ENCODE assay signal across 10 cellular contexts in genomic region chr12:2244013-2244861, GRCh38.
DNase-seq lines count a peak whose midpoint lies in the region; ATAC-seq and TF ChIP-seq lines count a peak whose summit lies in the region.
"Had no signal": no experiment of that assay in that cellular context is flagged by ENCODE, and none has a peak within 500 bp of the region (broad histone marks: within the 10 kb centered on the region; RNA-seq: fewer than 3 reads in every experiment).

No MANE protein-coding gene starts in this region.

- RAD21 ChIA-PET in HCT116 (lab: Charles Lee; ENCODE audit: low non-redundant PET in 1 of 2, low total read pairs in 2 of 2, uncharacterized antibody in 2 of 2, unreplicated experiment in 2 of 2) = no interaction called here

- H3K9me3 ChIP-seq in HCT116 (ENCODE audit: control insufficient read depth in 1 of 2, insufficient read depth in 1 of 2, low read depth in 1 of 2, low read length in 2 of 2) = no peaks in the 10 kb centered on the region
- H3K9me3 ChIP-seq in SK-N-SH = no peaks in the 10 kb centered on the region
- H3K9me3 ChIP-seq in left ventricle myocardium inferior (replicated peaks) = no peaks in the 10 kb centered on the region

- DNase-seq in HCT116 (ENCODE audit: low read depth, low spot score) = peak; percentile 2
- DNase-seq in SK-N-SH = no peak
- DNase-seq in left ventricle myocardium inferior = no peak
- peak; percentile 96 for DNase-seq in skeletal muscle cell (ENCODE audit: low read depth)
- DNase-seq in stimulated activated CD4-positive, alpha-beta T cell treated with anti-CD3 and anti-CD28 coated beads, Interleukin-12 subunit alpha, Interleukin-12 subunit beta, amount 100 ng/mL, for 4 hours = no peak
- DNase-seq in NCI-H187 (lab: John Stamatoyannopoulos, UW) = no peak
- no peak for DNase-seq in lower leg skin (ENCODE audit: low spot score in 2 of 2)
- DNase-seq in NK-92 (lab: John Stamatoyannopoulos, UW; ENCODE audit: unreplicated experiment) = no peak
- DNase-seq: activated effector memory CD4-positive, alpha-beta T cell treated with Interleukin-2 at 50 U/mL for 16 hours; SHP77 had no signal

- H3K9ac ChIP-seq in HCT116 (ENCODE audit: low read length) = no peak overlapping the region
- peak overlapping the region; percentile 36; the same call in 1 of the 2 replicates for H3K9ac ChIP-seq in SK-N-SH

- H3K79me2 ChIP-seq in HCT116 (ENCODE audit: insufficient read depth, low read length) (no peaks in the 10 kb centered on the region), SK-N-SH (ENCODE audit: insufficient read depth) (no peaks in the 10 kb centered on the region)

- H3K27me3 ChIP-seq in HCT116 (ENCODE audit: insufficient read depth, low read length) (no peaks in the 10 kb centered on the region), SK-N-SH (ENCODE audit: insufficient read depth) (no peaks in the 10 kb centered on the region), left ventricle myocardium inferior (ENCODE audit: low read depth) (no peaks in the 10 kb centered on the region)

- peaks cover 17% of the 10 kb centered on the region for H3F3A ChIP-seq in SK-N-SH (replicated peaks; ENCODE audit: insufficient read depth)

- H3K4me2 ChIP-seq in HCT116 (ENCODE audit: low read length) = peak overlapping the region; percentile 33; the same call in 1 of the 2 replicates
- peak overlapping the region; percentile 64 for H3K4me2 ChIP-seq in SK-N-SH

- no peak overlapping the region for H2AFZ ChIP-seq in HCT116 (ENCODE audit: low read depth, low read length, poor library complexity, severe bottlenecking)
- H2AFZ ChIP-seq in SK-N-SH (ENCODE audit: low read depth) = peak overlapping the region; percentile 37; the same call in 1 of the 2 replicates

- H3K4me1 ChIP-seq in HCT116 (ENCODE audit: control insufficient read depth in 1 of 2, insufficient read depth in 2 of 2, low read length in 2 of 2) = peaks cover 5 to 11% of the 10 kb centered on the region in 2 experiments; a peak in 3 of 4 replicates
- peaks cover 30 to 37% of the 10 kb centered on the region in 2 experiments for H3K4me1 ChIP-seq in SK-N-SH (ENCODE audit: control insufficient read depth in 1 of 2, insufficient read depth in 2 of 2, low read depth in 1 of 2, low read length in 1 of 2)
- H3K4me1 ChIP-seq in left ventricle myocardium inferior = peaks cover 100% of the 10 kb centered on the region

- POLR2A ChIA-PET in HCT116 (lab: Charles Lee) = no interaction called here
- POLR2A ChIA-PET in SK-N-SH (lab: Yijun Ruan, JAX) = interaction anchor here (0.5 kb wide), 1 partner anchor 40 kb away, joined by 5 read pairs; no protein-coding TSS in a partner anchor

- WGBS in SK-N-SH (ENCODE audit: low lambda C conversion rate) = 43% methylated on average over 5 of the region's 8 CpGs
- WGBS in lower leg skin, 2 donors = 76 to 79% methylated on average over 8 of the region's 8 CpGs

- no peak overlapping the region for H3K27ac ChIP-seq in HCT116 (ENCODE audit: low read depth, low read length)
- peak overlapping the region; percentile 67 to 82 for H3K27ac ChIP-seq in SK-N-SH (ENCODE audit: low read depth in 2 of 2, low read length in 1 of 2)
- peak overlapping the region; percentile 89 for H3K27ac ChIP-seq in left ventricle myocardium inferior (replicated peaks)

- no TSS peak for BruUV-seq in HCT116 (replicated peaks; lab: Mats Ljungman, UMichigan)

- H3K9me2 ChIP-seq in HCT116 (ENCODE audit: insufficient read depth) = no peaks in the 10 kb centered on the region
- H3K9me2 ChIP-seq in SK-N-SH = no peaks in the 10 kb centered on the region

- H3K36me3 ChIP-seq in HCT116 (ENCODE audit: control insufficient read depth in 1 of 2, insufficient read depth in 2 of 2, low read length in 2 of 2) (no peaks in the 10 kb centered on the region), SK-N-SH (replicated peaks in 1 of 2; ENCODE audit: control insufficient read depth in 1 of 2, insufficient read depth in 2 of 2, low read length in 1 of 2) (no peaks in the 10 kb centered on the region), left ventricle myocardium inferior (no peaks in the 10 kb centered on the region)

- H3K4me3 ChIP-seq in HCT116 (replicated peaks in 1 of 2; ENCODE audit: low read depth in 1 of 2, low read length in 2 of 2) (no peak overlapping the region), SK-N-SH (ENCODE audit: low read depth in 2 of 2, low read length in 1 of 2) (no peak overlapping the region), left ventricle myocardium inferior (no peak overlapping the region), skeletal muscle cell (ENCODE audit: low read depth, low read length) (no peak overlapping the region), lower leg skin (ENCODE audit: low read depth, poor library complexity, severe bottlenecking) (no peak overlapping the region)

- TF ChIP-seq RAD21 in HCT116 (IDR thresholded peaks at IDR 0.05; ENCODE audit: low read depth) = no peak
- TF ChIP-seq RAD21 in SK-N-SH (IDR thresholded peaks at IDR 0.05; ENCODE audit: low read length) = no peak

- TF ChIP-seq CTCF in HCT116 (IDR thresholded peaks at IDR 0.05 in 2 of 3, conservative IDR thresholded peaks at IDR 0.05 in 1 of 3; ENCODE audit: borderline replicate concordance in 1 of 3, insufficient read depth in 1 of 3, low read depth in 2 of 3, low read length in 2 of 3) = no peak
- no peak for TF ChIP-seq CTCF in SK-N-SH (IDR thresholded peaks at IDR 0.05)
- TF ChIP-seq CTCF in left ventricle myocardium inferior (IDR thresholded peaks at IDR 0.05; ENCODE audit: borderline replicate concordance) = no peak
- TF ChIP-seq CTCF in lower leg skin (IDR thresholded peaks at IDR 0.05) = no peak

- peak; percentile 87 for ATAC-seq in HCT116

- intact Hi-C loops in HCT116 (cut with micrococcal nuclease) = no loop called here
- intact Hi-C loops in left ventricle myocardium inferior (cut with micrococcal nuclease) = no loop called here
- intact Hi-C loops in lower leg skin (cut with DNase I; ENCODE audit: low total_unique reads) = no loop called here

- CTCF ChIA-PET in HCT116 (lab: Charles Lee) = no interaction called here
- CTCF ChIA-PET in SK-N-SH (lab: Yijun Ruan, JAX) = interaction anchor here (1.2 kb wide), 1 partner anchor 10 kb away, joined by 3 read pairs; no protein-coding TSS in a partner anchor

- TF ChIP-seq POLR2A in HCT116 (IDR thresholded peaks at IDR 0.05; ENCODE audit: borderline replicate concordance, extremely low read depth, insufficient read depth, insufficient read length) (no peak), lower leg skin (IDR thresholded peaks at IDR 0.05) (no peak)

- H4K20me1 ChIP-seq in HCT116 (ENCODE audit: insufficient read depth) = no peaks in the 10 kb centered on the region
- H4K20me1 ChIP-seq in SK-N-SH (ENCODE audit: insufficient read depth) = no peaks in the 10 kb centered on the region

- peak in 1 of 2 experiments; percentile 66; a peak in 1 of 4 replicates for TF ChIP-seq EP300 in SK-N-SH (IDR thresholded peaks at IDR 0.05; ENCODE audit: borderline replicate concordance in 1 of 2, low read depth in 1 of 2, low read length in 1 of 2)

TF ChIP-seq in HCT116, 20 proteins besides CTCF, POLR2A, EP300 and RAD21 (continues in another document):
- TF ChIP-seq ZBTB33 (IDR thresholded peaks at IDR 0.05; ENCODE audit: extremely low read depth, insufficient replicate concordance, low read length) = no peak
- no peak for TF ChIP-seq POLR2AphosphoS5 (IDR thresholded peaks at IDR 0.05; ENCODE audit: low read depth, low read length)
- TF ChIP-seq CBX3 (IDR thresholded peaks at IDR 0.05; ENCODE audit: low read depth) = no peak
- no peak for TF ChIP-seq SRF (IDR thresholded peaks at IDR 0.05; ENCODE audit: low read depth)
- no peak for TF ChIP-seq FOSL1 (IDR thresholded peaks at IDR 0.05; ENCODE audit: low read depth)
- no peak for TF ChIP-seq JUND (IDR thresholded peaks at IDR 0.05)
- no peak for TF ChIP-seq EGR1 (IDR thresholded peaks at IDR 0.05; ENCODE audit: low read depth)
- no peak for TF ChIP-seq SIN3A (IDR thresholded peaks at IDR 0.05; ENCODE audit: low read depth)

TF ChIP-seq in SK-N-SH, 30 proteins besides CTCF, POLR2A, EP300 and RAD21 (continues in another document):
- no peak for TF ChIP-seq FOXJ3 (CRISPR knock-in tag; IDR thresholded peaks at IDR 0.05)
- no peak for TF ChIP-seq CHD2 (IDR thresholded peaks at IDR 0.05; ENCODE audit: low read length, partially characterized antibody)
- TF ChIP-seq MXI1 (IDR thresholded peaks at IDR 0.05; ENCODE audit: low read depth, low read length) = no peak
- 0 out of 2 replicates have a peak, but pooled peaks have one; percentile 23 for TF ChIP-seq YY1 (IDR thresholded peaks at IDR 0.05; ENCODE audit: low read depth)
- no peak for TF ChIP-seq GATA2 (CRISPR knock-in tag; IDR thresholded peaks at IDR 0.05)
- TF ChIP-seq TAF1 (IDR thresholded peaks at IDR 0.05; ENCODE audit: borderline replicate concordance, low read depth, low read length) = no peak
- peak; percentile 68 for TF ChIP-seq PBX3 (IDR thresholded peaks at IDR 0.05)
- TF ChIP-seq JUND (IDR thresholded peaks at IDR 0.05) = no peak; the same call in 1 of the 2 replicates
- TF ChIP-seq TEAD4 (IDR thresholded peaks at IDR 0.05; ENCODE audit: borderline replicate concordance, insufficient read depth) = peak; percentile 48; the same call in 1 of the 2 replicates
- peak; percentile 90 for TF ChIP-seq MAX (IDR thresholded peaks at IDR 0.05; ENCODE audit: low read depth)
- peak; percentile 89 for TF ChIP-seq FOSL2 (IDR thresholded peaks at IDR 0.05; ENCODE audit: borderline replicate concordance, low read depth)
- TF ChIP-seq USF1 (IDR thresholded peaks at IDR 0.05; ENCODE audit: borderline replicate concordance, low read depth) = 0 out of 2 replicates have a peak, but pooled peaks have one; percentile 10
- TF ChIP-seq TCF12 (IDR thresholded peaks at IDR 0.05) = peak; percentile 68; the same call in 1 of the 2 replicates

Comparison
In these comparisons a context has a peak if more than half of its experiments do, and no peak if none do; other contexts are left out.
1. DNase-seq: peak in HCT116 (single experiment) and skeletal muscle cell (single experiment); none in SK-N-SH (single experiment), left ventricle myocardium inferior (single experiment), stimulated activated CD4-positive, alpha-beta T cell treated with anti-CD3 and anti-CD28 coated beads, Interleukin-12 subunit alpha, Interleukin-12 subunit beta, amount 100 ng/mL, for 4 hours (single experiment), NCI-H187 (0 of 2), lower leg skin (0 of 2) and NK-92 (single experiment).
2. Of the 11 proteins assayed by ChIP-seq in both SK-N-SH and HCT116: peak only in SK-N-SH: MAX, POLR2AphosphoS5, SIN3A and YY1; only in HCT116: none; in both: none; in neither: 7.